Comparison of ENCODE assay signal across 8 cellular contexts in genomic region chr2:61707984-61708852, GRCh38.
DNase-seq lines count a peak whose midpoint lies in the region; ATAC-seq and TF ChIP-seq lines count a peak whose summit lies in the region.

No MANE protein-coding gene starts in this region.

- H3K4me1 ChIP-seq in Panc1 (ENCODE audit: control insufficient read depth, insufficient read depth, low read length): no peaks in the 10 kb centered on the region; the same call in 1 of the 2 replicates

- CTCF ChIA-PET in Panc1 (lab: Charles Lee): no interaction called here

- H3K27ac ChIP-seq in Panc1 (ENCODE audit: low read length): no peak overlapping the region

- H3K27me3 ChIP-seq in Panc1 (ENCODE audit: control insufficient read depth, insufficient read depth, low read length): no peaks in the 10 kb centered on the region

- ATAC-seq in GM18498 (IDR thresholded peaks at IDR 0.05; ENCODE audit: unreplicated experiment) (peak; percentile 99), GM21619 (IDR thresholded peaks at IDR 0.05; ENCODE audit: unreplicated experiment) (peak; percentile 96), Panc1 (peak; percentile 78), left ventricle myocardium superior (peak; percentile 97)

- BruUV-seq in Panc1 (replicated peaks; lab: Mats Ljungman, UMichigan): no TSS peak

- H3K4me3 ChIP-seq in Panc1 (ENCODE audit: low read depth in 2 of 2, low read length in 2 of 2): peak overlapping the region in 1 of 2 experiments; percentile 20; a peak in 1 of 4 replicates

- peak; percentile 29 for DNase-seq in HT-29 (ENCODE audit: low spot score)
- peak; percentile 96 for DNase-seq in Panc1 (ENCODE audit: low read depth, low spot score)
- DNase-seq in left ventricle myocardium superior: no peak
- DNase-seq in midbrain (lab: John Stamatoyannopoulos, UW): no peak
- no peak for DNase-seq in G401 (ENCODE audit: low spot score)
- no peak for DNase-seq in COLO829 (ENCODE audit: low spot score)

- H3K9me3 ChIP-seq in Panc1 (ENCODE audit: control insufficient read depth, insufficient read depth, low read depth, low read length): no peaks in the 10 kb centered on the region

- intact Hi-C loops in Panc1 (cut with micrococcal nuclease; ENCODE audit: unreplicated experiment) (no loop called here), left ventricle myocardium superior (cut with micrococcal nuclease) (no loop called here)

- TF ChIP-seq CTCF in Panc1 (IDR thresholded peaks at IDR 0.05): no peak

- in situ Hi-C loops in Panc1 (cut with HindIII; ENCODE audit: low pct_unique_long_range_greater_than_20kb, low sequenced_read_pairs): no loop called here
- in situ Hi-C loops in G401 (cut with HindIII; ENCODE audit: low sequenced_read_pairs): no loop called here

- no peaks in the 10 kb centered on the region for H3K36me3 ChIP-seq in Panc1 (ENCODE audit: control insufficient read depth, insufficient read depth, low read length)

- POLR2A ChIA-PET in Panc1 (lab: Charles Lee): no interaction called here

Comparison
In these comparisons a context has a peak if more than half of its experiments do, and no peak if none do; other contexts are left out.
1. DNase-seq: peak in HT-29 (single experiment) and Panc1 (single experiment); none in left ventricle myocardium superior (single experiment), midbrain (single experiment), G401 (single experiment) and COLO829 (single experiment).
2. Peak in every context shown above with its lines, with median percentiles within 50 percentile points of each other: ATAC-seq.